38 cellular contexts compared by ENCODE assay signal in the genomic region with DNA sequence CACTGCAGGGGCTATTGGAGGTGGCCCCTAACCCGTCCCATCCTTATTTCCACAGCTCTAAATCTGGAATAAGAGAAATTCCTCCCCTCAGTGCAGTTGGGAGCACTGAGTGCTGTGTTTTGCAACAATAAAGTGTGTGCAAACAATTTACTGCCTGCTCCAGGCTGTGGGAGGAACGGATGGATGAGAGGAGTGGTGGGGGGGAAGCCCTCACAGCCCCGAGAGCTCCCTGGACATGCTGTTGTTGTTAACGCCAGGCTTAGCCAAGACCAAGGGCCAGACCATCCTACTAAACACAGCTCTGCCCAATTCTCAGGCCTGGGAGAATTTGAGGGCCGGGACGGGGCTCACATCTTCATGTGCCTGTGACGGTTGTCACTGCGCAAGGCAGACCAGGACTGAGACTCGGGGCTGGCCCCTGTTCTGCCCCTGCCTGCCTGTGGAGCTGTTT.
DNase-seq lines count a peak whose midpoint lies in the region; ATAC-seq, FAIRE-seq and TF ChIP-seq lines count a peak whose summit lies in the region.
"Had no signal": no experiment of that assay in that cellular context is flagged by ENCODE, and none has a peak within 500 bp of the region (broad histone marks: within the 10 kb centered on the region; RNA-seq: fewer than 3 reads in every experiment).

No MANE protein-coding gene starts in this region.

- H3K4me1 ChIP-seq in kidney (ENCODE audit: control insufficient read depth in 1 of 2, insufficient read depth in 1 of 2, low read depth in 1 of 2, low read length in 2 of 2) = no peaks in the 10 kb centered on the region
- H3K4me1 ChIP-seq: pancreas, sigmoid colon, stomach, transverse colon had no signal

- no peak for TF ChIP-seq CTCF in fibroblast of villous mesenchyme (IDR thresholded peaks at IDR 0.05; ENCODE audit: insufficient read depth, low read depth, low read length)
- no peak for TF ChIP-seq CTCF in osteocyte (IDR thresholded peaks at IDR 0.05)
- no peak for TF ChIP-seq CTCF in kidney (IDR thresholded peaks at IDR 0.05; ENCODE audit: borderline replicate concordance, extremely low read depth, insufficient read depth)

- intact Hi-C loops in left ventricle myocardium superior (cut with micrococcal nuclease) = no loop called here
- intact Hi-C loops in kidney (cut with DNase I) = no loop called here
- intact Hi-C loops in activated T-helper 1 cell treated with anti-CD3 and anti-CD28 coated beads, Interleukin-12 subunit alpha, Interleukin-12 subunit beta, Interleukin-2, Interleukin-4 antibody, amounts not matched to agents 30 ng/mL and 10 ng/mL and 1 ng/mL, durations not matched to agents 14 hours and 24 hours and 36 hours (cut with micrococcal nuclease) = no loop called here

- no peaks in the 10 kb centered on the region for H3K4me1 Mint-ChIP-seq in osteocyte (ENCODE audit: unreplicated experiment)
- H3K4me1 Mint-ChIP-seq in activated T-helper 1 cell treated with anti-CD3 and anti-CD28 coated beads, Interleukin-12 subunit alpha, Interleukin-12 subunit beta, Interleukin-2, Interleukin-4 antibody, amounts not matched to agents 30 ng/mL and 10 ng/mL and 1 ng/mL, durations not matched to agents 14 hours and 24 hours and 36 hours (ENCODE audit: low read depth) = no peaks in the 10 kb centered on the region
- H3K4me1 Mint-ChIP-seq: naive thymus-derived CD8-positive, alpha-beta T cell had no signal

- FAIRE-seq in kidney (lab: Jason Lieb, UNC) = no peak
- FAIRE-seq: GM18507, GM19239, pancreas had no signal

- ATAC-seq in left ventricle myocardium superior (peak; percentile 60), HG02884 (IDR thresholded peaks at IDR 0.05; ENCODE audit: unreplicated experiment) (no peak)
- ATAC-seq: activated CD8-positive, alpha-beta T cell treated with anti-CD3 and anti-CD28 coated beads, Interleukin-2, amount 10 ng/mL, durations not matched to agents 7 days and 5 days; activated naive CD4-positive, alpha-beta T cell treated with anti-CD3 and anti-CD28 coated beads, Interleukin-2, amount 50 U/mL, for 72 hours; left lobe of liver; naive thymus-derived CD8-positive, alpha-beta T cell; Panc1 had no signal

- H3K9ac ChIP-seq in kidney (ENCODE audit: low read length in 2 of 2) = no peak overlapping the region
- H3K9ac ChIP-seq: BLaER1, GM23248 had no signal

- H3K36me3 Mint-ChIP-seq in osteocyte (ENCODE audit: unreplicated experiment) = peaks cover 7% of the 10 kb centered on the region
- no peaks in the 10 kb centered on the region for H3K36me3 Mint-ChIP-seq in activated T-helper 1 cell treated with anti-CD3 and anti-CD28 coated beads, Interleukin-12 subunit alpha, Interleukin-12 subunit beta, Interleukin-2, Interleukin-4 antibody, amounts not matched to agents 30 ng/mL and 10 ng/mL and 1 ng/mL, durations not matched to agents 14 hours and 24 hours and 36 hours (ENCODE audit: low read depth)
- H3K36me3 Mint-ChIP-seq: activated naive CD4-positive, alpha-beta T cell treated with anti-CD3 and anti-CD28 coated beads, Interleukin-2, amount 50 U/mL, for 72 hours had no signal

- no peak overlapping the region for H3K27ac ChIP-seq in kidney (ENCODE audit: low read depth in 2 of 2, low read length in 2 of 2)
- H3K27ac ChIP-seq: BLaER1, cardiac muscle cell, pancreas, stomach, transverse colon, WERI-Rb-1 had no signal

- no peak overlapping the region for H3K4me3 ChIP-seq in fibroblast of villous mesenchyme (ENCODE audit: low read depth, low read length)
- no peak overlapping the region for H3K4me3 ChIP-seq in kidney (ENCODE audit: low read length in 2 of 2)
- H3K4me3 ChIP-seq: BLaER1, cardiac muscle cell, GM23248, pancreas, sigmoid colon, stomach, transverse colon had no signal

- H3K9me3 Mint-ChIP-seq in osteocyte (ENCODE audit: unreplicated experiment) = peaks cover 11% of the 10 kb centered on the region
- peaks cover 9% of the 10 kb centered on the region for H3K9me3 Mint-ChIP-seq in activated T-helper 1 cell treated with anti-CD3 and anti-CD28 coated beads, Interleukin-12 subunit alpha, Interleukin-12 subunit beta, Interleukin-2, Interleukin-4 antibody, amounts not matched to agents 30 ng/mL and 10 ng/mL and 1 ng/mL, durations not matched to agents 14 hours and 24 hours and 36 hours

- no peaks in the 10 kb centered on the region for H3K27me3 Mint-ChIP-seq in osteocyte (ENCODE audit: unreplicated experiment)
- peaks cover 2% of the 10 kb centered on the region for H3K27me3 Mint-ChIP-seq in activated T-helper 1 cell treated with anti-CD3 and anti-CD28 coated beads, Interleukin-12 subunit alpha, Interleukin-12 subunit beta, Interleukin-2, Interleukin-4 antibody, amounts not matched to agents 30 ng/mL and 10 ng/mL and 1 ng/mL, durations not matched to agents 14 hours and 24 hours and 36 hours (ENCODE audit: insufficient read depth)
- H3K27me3 Mint-ChIP-seq: dendritic cell treated with granulocyte-macrophage colony-stimulating factor and Interleukin-4, amounts not matched to agents 40 ng/mL and 50 ng/mL, for 4 days; naive thymus-derived CD8-positive, alpha-beta T cell had no signal

- peaks cover 0 to 11% of the 10 kb centered on the region in 2 donors for H3K9me3 ChIP-seq in kidney (ENCODE audit: control insufficient read depth in 1 of 2, low read length in 2 of 2)
- H3K9me3 ChIP-seq: pancreas, sigmoid colon, stomach had no signal

- no peaks in the 10 kb centered on the region for H3K36me3 ChIP-seq in kidney (ENCODE audit: control insufficient read depth in 1 of 2, insufficient read depth in 2 of 2, low read length in 2 of 2)
- H3K36me3 ChIP-seq: ascending aorta, BLaER1, cardiac muscle cell, pancreas, sigmoid colon, transverse colon, WERI-Rb-1 had no signal

- H3K27ac Mint-ChIP-seq in osteocyte (ENCODE audit: unreplicated experiment) = no peak overlapping the region
- no peak overlapping the region for H3K27ac Mint-ChIP-seq in activated T-helper 1 cell treated with anti-CD3 and anti-CD28 coated beads, Interleukin-12 subunit alpha, Interleukin-12 subunit beta, Interleukin-2, Interleukin-4 antibody, amounts not matched to agents 30 ng/mL and 10 ng/mL and 1 ng/mL, durations not matched to agents 14 hours and 24 hours and 36 hours
- H3K27ac Mint-ChIP-seq: activated CD8-positive, alpha-beta T cell treated with anti-CD3 and anti-CD28 coated beads, Interleukin-2, amount 10 ng/mL, durations not matched to agents 7 days and 5 days; activated naive CD4-positive, alpha-beta T cell treated with anti-CD3 and anti-CD28 coated beads, Interleukin-2, amount 50 U/mL, for 72 hours; dendritic cell treated with granulocyte-macrophage colony-stimulating factor and Interleukin-4, amounts not matched to agents 40 ng/mL and 50 ng/mL, for 4 days; endodermal cell had no signal

- H3K4me3 Mint-ChIP-seq in osteocyte (ENCODE audit: unreplicated experiment) = no peak overlapping the region
- no peak overlapping the region for H3K4me3 Mint-ChIP-seq in activated T-helper 1 cell treated with anti-CD3 and anti-CD28 coated beads, Interleukin-12 subunit alpha, Interleukin-12 subunit beta, Interleukin-2, Interleukin-4 antibody, amounts not matched to agents 30 ng/mL and 10 ng/mL and 1 ng/mL, durations not matched to agents 14 hours and 24 hours and 36 hours
- H3K4me3 Mint-ChIP-seq: activated CD8-positive, alpha-beta T cell treated with anti-CD3 and anti-CD28 coated beads, Interleukin-2, amount 10 ng/mL, durations not matched to agents 7 days and 5 days; dendritic cell treated with granulocyte-macrophage colony-stimulating factor and Interleukin-4, amounts not matched to agents 40 ng/mL and 50 ng/mL, for 4 days; endodermal cell; naive thymus-derived CD8-positive, alpha-beta T cell had no signal

- DNase-seq in fibroblast of villous mesenchyme (ENCODE audit: low read depth) (peak; percentile 36), left ventricle myocardium superior (peak; percentile 34), osteocyte (ENCODE audit: extremely low spot score, unreplicated experiment) (peak; percentile 57), ureter (ENCODE audit: low spot score) (peak; percentile 39), globus pallidus (ENCODE audit: low spot score) (no peak), kidney (no peak)
- DNase-seq in activated T-helper 1 cell treated with anti-CD3 and anti-CD28 coated beads, Interleukin-12 subunit alpha, Interleukin-12 subunit beta, Interleukin-2, Interleukin-4 antibody, amounts not matched to agents 30 ng/mL and 10 ng/mL and 1 ng/mL, durations not matched to agents 14 hours and 24 hours and 36 hours (ENCODE audit: low spot score) = no peak
- DNase-seq: activated CD4-positive, alpha-beta T cell treated with anti-CD3 and anti-CD28 coated beads for 4 hours; activated CD8-positive, alpha-beta T cell treated with anti-CD3 and anti-CD28 coated beads, Interleukin-2, amount 10 ng/mL, durations not matched to agents 7 days and 5 days; EL; endodermal cell; foreskin melanocyte; GM23248; hippocampal formation; Kasumi-1; naive thymus-derived CD8-positive, alpha-beta T cell; NCI-H146; NCI-H2107; NCI-H345; NCI-H748 treated with DMSO at 0.1 percent for 48 hours; pancreas; sigmoid colon; stimulated activated CD4-positive, alpha-beta T cell treated with anti-CD3 and anti-CD28 coated beads, Interleukin-12 subunit alpha, Interleukin-12 subunit beta, amount 100 ng/mL, for 4 hours; stimulated activated CD4-positive, alpha-beta T cell treated with anti-CD3 and anti-CD28 coated beads, Interleukin-2, amount 100 ng/mL, for 48 hours; stomach; SW 1271; transverse colon; WERI-Rb-1 had no signal

Comparison
In these comparisons a context has a peak if more than half of its experiments do, and no peak if none do; other contexts are left out.
1. DNase-seq: peak in fibroblast of villous mesenchyme (single experiment), left ventricle myocardium superior (single experiment), osteocyte (single experiment) and ureter (single experiment); none in globus pallidus (single experiment), kidney (single experiment) and activated T-helper 1 cell treated with anti-CD3 and anti-CD28 coated beads, Interleukin-12 subunit alpha, Interleukin-12 subunit beta, Interleukin-2, Interleukin-4 antibody, amounts not matched to agents 30 ng/mL and 10 ng/mL and 1 ng/mL, durations not matched to agents 14 hours and 24 hours and 36 hours (single experiment).